1 cellular context compared by ENCODE assay signal in genomic region chr15:67884514-67885225, GRCh38.
TF ChIP-seq lines count a peak whose summit lies in the region.

No MANE protein-coding gene starts in this region.

TF ChIP-seq in HepG2, 621 proteins besides CTCF, POLR2A, EP300 and RAD21 (continued from another document and continues in another):
- no peak for TF ChIP-seq ELF4 (CRISPR knock-in tag; IDR thresholded peaks at IDR 0.05; ENCODE audit: borderline replicate concordance)
- TF ChIP-seq ATF5 (CRISPR knock-in tag; IDR thresholded peaks at IDR 0.05; ENCODE audit: low read depth), result no peak
- TF ChIP-seq ZNF326 (CRISPR knock-in tag; IDR thresholded peaks at IDR 0.05; ENCODE audit: borderline replicate concordance), result no peak
- peak; percentile 72 for TF ChIP-seq TRIM24 (CRISPR knock-in tag; IDR thresholded peaks at IDR 0.05)
- TF ChIP-seq LRRFIP1 (CRISPR knock-in tag; conservative IDR thresholded peaks at IDR 0.05), result no peak
- peak; percentile 70; the same call in 1 of the 2 replicates for TF ChIP-seq ZNF710 (CRISPR knock-in tag; IDR thresholded peaks at IDR 0.05; ENCODE audit: borderline replicate concordance)
- no peak for TF ChIP-seq TCF12 (IDR thresholded peaks at IDR 0.05)
- TF ChIP-seq TCF12 (CRISPR knock-in tag; IDR thresholded peaks at IDR 0.05), result peak; percentile 85; the same call in 1 of the 2 replicates
- peak; percentile 78 for TF ChIP-seq ZNF563 (CRISPR knock-in tag; IDR thresholded peaks at IDR 0.05)
- peak; percentile 67 for TF ChIP-seq ZNF547 (CRISPR knock-in tag; IDR thresholded peaks at IDR 0.05)
- TF ChIP-seq ZNF629 (CRISPR knock-in tag; conservative IDR thresholded peaks at IDR 0.05), result 0 out of 2 replicates have a peak, but pooled peaks have one; percentile 15
- 0 out of 2 replicates have a peak, but pooled peaks have one; percentile 24 for TF ChIP-seq ZNF225 (CRISPR knock-in tag; IDR thresholded peaks at IDR 0.05)
- TF ChIP-seq ZFYVE20 (CRISPR knock-in tag; IDR thresholded peaks at IDR 0.05; ENCODE audit: borderline replicate concordance, low read depth), result no peak
- 0 out of 2 replicates have a peak, but pooled peaks have one; percentile 68 for TF ChIP-seq ZNF691 (CRISPR knock-in tag; IDR thresholded peaks at IDR 0.05; ENCODE audit: borderline replicate concordance, low read depth)
- TF ChIP-seq ZSCAN5A (CRISPR knock-in tag; IDR thresholded peaks at IDR 0.05; ENCODE audit: borderline replicate concordance), result peak; percentile 79; the same call in 1 of the 2 replicates
- no peak for TF ChIP-seq IRF1 (CRISPR knock-in tag; IDR thresholded peaks at IDR 0.05; ENCODE audit: low read depth)
- TF ChIP-seq HMG20B (CRISPR knock-in tag; conservative IDR thresholded peaks at IDR 0.05), result peak; percentile 52; the same call in 1 of the 2 replicates
- 0 out of 2 replicates have a peak, but pooled peaks have one; percentile 13 for TF ChIP-seq MIER2 (CRISPR knock-in tag; IDR thresholded peaks at IDR 0.05)
- peak; percentile 42; the same call in 1 of the 2 replicates for TF ChIP-seq ZNF142 (CRISPR knock-in tag; IDR thresholded peaks at IDR 0.05)
- no peak for TF ChIP-seq FOXP1 (IDR thresholded peaks at IDR 0.05)
- TF ChIP-seq FOXP1 (CRISPR knock-in tag; IDR thresholded peaks at IDR 0.05), result peak; percentile 33
- peak; percentile 81 for TF ChIP-seq ZNF501 (CRISPR knock-in tag; IDR thresholded peaks at IDR 0.05)
- peak; percentile 75 for TF ChIP-seq BORCS8-MEF2B (CRISPR knock-in tag; IDR thresholded peaks at IDR 0.05)
- TF ChIP-seq ZFP36L2 (CRISPR knock-in tag; IDR thresholded peaks at IDR 0.05), result no peak
- TF ChIP-seq ZNF496 (CRISPR knock-in tag; IDR thresholded peaks at IDR 0.05; ENCODE audit: insufficient replicate concordance), result no peak
- TF ChIP-seq IRF2 (CRISPR knock-in tag; IDR thresholded peaks at IDR 0.05), result peak; percentile 26; the same call in 1 of the 2 replicates
- TF ChIP-seq TFDP1 (CRISPR knock-in tag; IDR thresholded peaks at IDR 0.05; ENCODE audit: borderline replicate concordance), result peak; percentile 79; the same call in 1 of the 2 replicates
- peak; percentile 86 for TF ChIP-seq HNRNPLL (IDR thresholded peaks at IDR 0.05; ENCODE audit: low read depth, low read length, poor library complexity, severe bottlenecking)
- no peak for TF ChIP-seq NFE2 (CRISPR knock-in tag; IDR thresholded peaks at IDR 0.05)
- TF ChIP-seq MXD3 (CRISPR knock-in tag; IDR thresholded peaks at IDR 0.05), result peak; percentile 65; the same call in 1 of the 2 replicates
- TF ChIP-seq THAP9 (CRISPR knock-in tag; IDR thresholded peaks at IDR 0.05; ENCODE audit: borderline replicate concordance), result 0 out of 2 replicates have a peak, but pooled peaks have one; percentile 31
- no peak; the same call in 1 of the 2 replicates for TF ChIP-seq NFKB2 (CRISPR knock-in tag; IDR thresholded peaks at IDR 0.05; ENCODE audit: borderline replicate concordance)
- TF ChIP-seq ZNF350 (CRISPR knock-in tag; IDR thresholded peaks at IDR 0.05; ENCODE audit: borderline replicate concordance, low read depth), result peak; percentile 90
- TF ChIP-seq ZNF562 (CRISPR knock-in tag; IDR thresholded peaks at IDR 0.05; ENCODE audit: borderline replicate concordance), result no peak
- TF ChIP-seq CBX5 (CRISPR knock-in tag; IDR thresholded peaks at IDR 0.05; ENCODE audit: borderline replicate concordance), result peak; percentile 92
- TF ChIP-seq TOE1 (CRISPR knock-in tag; IDR thresholded peaks at IDR 0.05), result peak; percentile 52; the same call in 1 of the 2 replicates
- peak; percentile 69; the same call in 1 of the 2 replicates for TF ChIP-seq FOXK1 (CRISPR knock-in tag; IDR thresholded peaks at IDR 0.05; ENCODE audit: borderline replicate concordance, low read depth)
- TF ChIP-seq ZBTB2 (CRISPR knock-in tag; IDR thresholded peaks at IDR 0.05; ENCODE audit: low read depth), result peak; percentile 85
- TF ChIP-seq ZNF773 (CRISPR knock-in tag; IDR thresholded peaks at IDR 0.05; ENCODE audit: borderline replicate concordance), result no peak
